7 cellular contexts compared by ENCODE assay signal in genomic region chr20:11364736-11365135, GRCh38.
"Had no signal": no experiment of that assay in that cellular context is flagged by ENCODE, and none has a peak within 500 bp of the region (broad histone marks: within the 10 kb centered on the region; RNA-seq: fewer than 3 reads in every experiment).

No MANE protein-coding gene starts in this region.

- DNase-seq: GF-D8 had no signal

- H3K4me3 ChIP-seq: GM12878 had no signal

- FAIRE-seq: G401.6, GM12878, GM12891, GM12892, GM18507, GM19239 had no signal

- ATAC-seq: GM12878 had no signal
